In genomic region chr16:23597003-23597756, GRCh38 we compare ENCODE assay signal across 7 cellular contexts. TPM values are rescaled to one million over a fixed set of nuclear protein-coding genes. Genes with fewer than 3 reads are reported as not detected.
DNase-seq lines count a peak whose midpoint lies in the region; ATAC-seq and TF ChIP-seq lines count a peak whose summit lies in the region.

No MANE protein-coding gene starts in this region.

- H4K20me1 ChIP-seq in hepatocyte (ENCODE audit: insufficient read depth, poor library complexity, severe bottlenecking), result peaks cover 6% of the 10 kb centered on the region

- H3K79me2 ChIP-seq in hepatocyte, result peaks cover 39% of the 10 kb centered on the region

- no peaks in the 10 kb centered on the region for H3K27me3 Mint-ChIP-seq in activated CD4-positive, alpha-beta memory T cell treated with anti-CD3 and anti-CD28 coated beads, Interleukin-2, amount 10 ng/mL, durations not matched to agents 7 days and 5 days

- TF ChIP-seq CTCF in hepatocyte (IDR thresholded peaks at IDR 0.05; ENCODE audit: poor library complexity) (peak; percentile 39), transverse colon (IDR thresholded peaks at IDR 0.05) (no peak), vagina (IDR thresholded peaks at IDR 0.05) (no peak)

- DNase-seq in NCI-H146 treated with DMSO at 0.1 percent for 48 hours (lab: John Stamatoyannopoulos, UW; ENCODE audit: unreplicated experiment) (peak; percentile 40), hepatocyte (ENCODE audit: low spot score) (peak; percentile 63), transverse colon (peak; percentile 18), vagina (ENCODE audit: extremely low spot score in 2 of 2) (no peak)
- DNase-seq in activated CD4-positive, alpha-beta memory T cell treated with anti-CD3 and anti-CD28 coated beads, Interleukin-2, amount 10 ng/mL, durations not matched to agents 7 days and 5 days, result peak; percentile 26

- H3K9me3 ChIP-seq in hepatocyte (ENCODE audit: low read depth) (no peaks in the 10 kb centered on the region), transverse colon (no peaks in the 10 kb centered on the region), vagina (no peaks in the 10 kb centered on the region)

- CTCF ChIA-PET in activated CD4-positive, alpha-beta memory T cell treated with anti-CD3 and anti-CD28 coated beads, Interleukin-2, amount 10 ng/mL, durations not matched to agents 7 days and 5 days (lab: Charles Lee), result interaction anchor here (0.7 to 1.8 kb wide), 11 partner anchors 9 to 162 kb away, joined by 3 to 12 read pairs (median 5); partner anchors contain the start of genes DCTN5, EARS2, GGA2 and PALB2

- peak overlapping the region; percentile 72 for H3K4me2 ChIP-seq in hepatocyte

- H3K27me3 ChIP-seq in hepatocyte, result no peaks in the 10 kb centered on the region
- H3K27me3 ChIP-seq in transverse colon, result no peaks in the 10 kb centered on the region
- no peaks in the 10 kb centered on the region for H3K27me3 ChIP-seq in vagina

- H3K4me1 Mint-ChIP-seq in activated CD4-positive, alpha-beta memory T cell treated with anti-CD3 and anti-CD28 coated beads, Interleukin-2, amount 10 ng/mL, durations not matched to agents 7 days and 5 days, result peaks cover 24% of the 10 kb centered on the region

- intact Hi-C loops in transverse colon (cut with DNase I; ENCODE audit: low total_unique reads), result no loop called here
- intact Hi-C loops in vagina (cut with DNase I), result no loop called here

- 77% methylated on average over 11 of the region's 11 CpGs for WGBS in hepatocyte (ENCODE audit: low lambda C conversion rate, missing lambda C conversion rate)
- WGBS in transverse colon (ENCODE audit: low coverage in 1 of 2), 2 donors, result 79 to 86% methylated on average over 10 to 11 of the region's 11 CpGs

- TF ChIP-seq POLR2A in transverse colon (IDR thresholded peaks at IDR 0.05) (no peak), vagina (IDR thresholded peaks at IDR 0.05) (no peak)

- ATAC-seq in GM18861 (IDR thresholded peaks at IDR 0.05; ENCODE audit: unreplicated experiment) (peak; percentile 38), esophagus mucosa (no peak)

- no peaks in the 10 kb centered on the region for H3K9me3 Mint-ChIP-seq in activated CD4-positive, alpha-beta memory T cell treated with anti-CD3 and anti-CD28 coated beads, Interleukin-2, amount 10 ng/mL, durations not matched to agents 7 days and 5 days

- peak overlapping the region; percentile 78 for H2AFZ ChIP-seq in hepatocyte

- peaks cover 12% of the 10 kb centered on the region for H3K36me3 Mint-ChIP-seq in activated CD4-positive, alpha-beta memory T cell treated with anti-CD3 and anti-CD28 coated beads, Interleukin-2, amount 10 ng/mL, durations not matched to agents 7 days and 5 days (ENCODE audit: low read depth)

- in situ Hi-C loops in transverse colon (cut with MboI; ENCODE audit: low pct_ligation_motif_present in 1 of 4, low pct_unique_long_range_greater_than_20kb in 1 of 4, low sequenced_read_pairs in 3 of 4), result no loop called here

- H3K4me1 ChIP-seq in hepatocyte (ENCODE audit: insufficient read depth), result peaks cover 10% of the 10 kb centered on the region
- peaks cover 12 to 22% (median 14%) of the 10 kb centered on the region in 4 donors for H3K4me1 ChIP-seq in transverse colon
- H3K4me1 ChIP-seq in vagina, result peaks cover 21% of the 10 kb centered on the region

- POLR2A ChIA-PET in activated CD4-positive, alpha-beta memory T cell treated with anti-CD3 and anti-CD28 coated beads, Interleukin-2, amount 10 ng/mL, durations not matched to agents 7 days and 5 days (lab: Charles Lee), result interaction anchor here (1.2 to 1.5 kb wide), 3 partner anchors 36 to 44 kb away, joined by 3 to 9 read pairs (median 5); partner anchors contain the start of genes DCTN5, EARS2, PALB2 and UBFD1

- H3K27ac Mint-ChIP-seq in activated CD4-positive, alpha-beta memory T cell treated with anti-CD3 and anti-CD28 coated beads, Interleukin-2, amount 10 ng/mL, durations not matched to agents 7 days and 5 days, result no peak overlapping the region

- peak overlapping the region; percentile 31 for H3K27ac ChIP-seq in hepatocyte
- no peak overlapping the region for H3K27ac ChIP-seq in transverse colon
- no peak overlapping the region for H3K27ac ChIP-seq in vagina

- no peak for TF ChIP-seq EP300 in transverse colon (IDR thresholded peaks at IDR 0.05; ENCODE audit: low read depth)

- H3K9me2 ChIP-seq in hepatocyte (replicated peaks; ENCODE audit: insufficient read depth), result no peaks in the 10 kb centered on the region

- no peak overlapping the region for H3K4me3 Mint-ChIP-seq in activated CD4-positive, alpha-beta memory T cell treated with anti-CD3 and anti-CD28 coated beads, Interleukin-2, amount 10 ng/mL, durations not matched to agents 7 days and 5 days

- H3K36me3 ChIP-seq in hepatocyte (replicated peaks; ENCODE audit: insufficient read depth, low read depth), result no peaks in the 10 kb centered on the region
- H3K36me3 ChIP-seq in transverse colon, result peaks cover 0 to 13% (median 3%) of the 10 kb centered on the region in 4 donors
- H3K36me3 ChIP-seq in vagina, result peaks cover 0 to 11% of the 10 kb centered on the region in 2 donors

- H3K4me3 ChIP-seq in hepatocyte, result no peak overlapping the region
- H3K4me3 ChIP-seq in transverse colon, result no peak overlapping the region
- H3K4me3 ChIP-seq in vagina, result no peak overlapping the region

RNA-seq across cellular contexts. Expression of gene NDUFAB1, which starts 1.1 kb away (rescaled TPM):
- 10 to 100 TPM; 79.8 to 81.1 TPM for total RNA-seq in activated CD4-positive, alpha-beta memory T cell treated with anti-CD3 and anti-CD28 coated beads, Interleukin-2, amount 10 ng/mL, durations not matched to agents 7 days and 5 days
- 119 and 135 TPM in 2 replicates for total RNA-seq in hepatocyte
- 218 and 243 TPM in 2 replicates for polyA plus RNA-seq in hepatocyte
- total RNA-seq in transverse colon, result 100 to 1,000 TPM in 2 of 4 donors, 10 to 100 TPM in 2; 73.3 to 142 (median 108) TPM
- 79.5 TPM for total RNA-seq in esophagus mucosa
- 68.8 TPM for total RNA-seq in vagina

RNA-seq across cellular contexts. Expression of gene UBFD1, which starts 39.7 kb away (rescaled TPM):
- 10 to 100 TPM; 36.6 to 39.7 TPM for total RNA-seq in activated CD4-positive, alpha-beta memory T cell treated with anti-CD3 and anti-CD28 coated beads, Interleukin-2, amount 10 ng/mL, durations not matched to agents 7 days and 5 days
- total RNA-seq in hepatocyte (107 TPM in 2 replicates), transverse colon (100 to 1,000 TPM in 2 of 4 donors, 10 to 100 TPM in 2; 34.3 to 186 (median 80.6) TPM), esophagus mucosa (27.3 TPM), vagina (57.2 TPM)
- 44.5 and 48.6 TPM in 2 replicates for polyA plus RNA-seq in hepatocyte

RNA-seq across cellular contexts. Expression of gene EARS2, which starts 40.0 kb away (rescaled TPM):
- total RNA-seq in activated CD4-positive, alpha-beta memory T cell treated with anti-CD3 and anti-CD28 coated beads, Interleukin-2, amount 10 ng/mL, durations not matched to agents 7 days and 5 days, result 10 to 100 TPM in 1 of 2 experiments, 1 to 10 TPM in 1; 9.3 to 11.0 TPM
- 19.0 and 26.5 TPM in 2 replicates for total RNA-seq in hepatocyte
- 23.1 and 25.2 TPM in 2 replicates for polyA plus RNA-seq in hepatocyte
- 10 to 100 TPM in 3 of 4 donors, 1 to 10 TPM in 1; 9.4 to 88.2 (median 14.3) TPM for total RNA-seq in transverse colon
- total RNA-seq in esophagus mucosa, result 13.5 TPM
- 46.7 TPM for total RNA-seq in vagina

RNA-seq across cellular contexts. Expression of gene PALB2, which starts 43.9 kb away (rescaled TPM):
- total RNA-seq in activated CD4-positive, alpha-beta memory T cell treated with anti-CD3 and anti-CD28 coated beads, Interleukin-2, amount 10 ng/mL, durations not matched to agents 7 days and 5 days, result 10 to 100 TPM; 16.8 to 17.0 TPM
- total RNA-seq in hepatocyte, result 4.3 and 6.6 TPM in 2 replicates
- 2.6 and 4.5 TPM in 2 replicates for polyA plus RNA-seq in hepatocyte
- 10 to 100 TPM in 1 of 4 donors, 1 to 10 TPM in 3; 1.4 to 10.6 (median 8.0) TPM for total RNA-seq in transverse colon
- 11.3 TPM for total RNA-seq in esophagus mucosa
- 10.1 TPM for total RNA-seq in vagina

RNA-seq across cellular contexts. Expression of gene DCTN5, which starts 44.1 kb away (rescaled TPM):
- 10 to 100 TPM; 64.9 to 68.8 TPM for total RNA-seq in activated CD4-positive, alpha-beta memory T cell treated with anti-CD3 and anti-CD28 coated beads, Interleukin-2, amount 10 ng/mL, durations not matched to agents 7 days and 5 days
- 24.0 and 31.7 TPM in 2 replicates for total RNA-seq in hepatocyte
- polyA plus RNA-seq in hepatocyte, result 9.8 and 23.3 TPM in 2 replicates
- 10 to 100 TPM in 3 of 4 donors, 1 to 10 TPM in 1; 8.0 to 52.2 (median 37.5) TPM for total RNA-seq in transverse colon
- 42.3 TPM for total RNA-seq in esophagus mucosa
- 23.6 TPM for total RNA-seq in vagina

Comparison
In these comparisons a context has a peak if more than half of its experiments do, and no peak if none do; other contexts are left out.
1. DNase-seq: peak in NCI-H146 treated with DMSO at 0.1 percent for 48 hours (single experiment), activated CD4-positive, alpha-beta memory T cell treated with anti-CD3 and anti-CD28 coated beads, Interleukin-2, amount 10 ng/mL, durations not matched to agents 7 days and 5 days (single experiment), hepatocyte (single experiment) and transverse colon (single experiment); none in vagina (0 of 2).